In genomic region chr16:1973461-1974156, GRCh38 we compare ENCODE assay signal across 16 cellular contexts. TPM values are rescaled to one million over a fixed set of nuclear protein-coding genes. Genes with fewer than 3 reads are reported as not detected.
DNase-seq lines count a peak whose midpoint lies in the region; ATAC-seq and TF ChIP-seq lines count a peak whose summit lies in the region.
"Had no signal": no experiment of that assay in that cellular context is flagged by ENCODE, and none has a peak within 500 bp of the region (broad histone marks: within the 10 kb centered on the region; RNA-seq: fewer than 3 reads in every experiment).

No MANE protein-coding gene starts in this region.

- H3K27ac ChIP-seq in CD8-positive, alpha-beta memory T cell (ENCODE audit: low read depth, low read length), result no peak overlapping the region
- H3K27ac ChIP-seq in naive thymus-derived CD4-positive, alpha-beta T cell (ENCODE audit: low read depth, low read length), result no peak overlapping the region
- H3K27ac ChIP-seq: epithelial cell of prostate, left lung, thyroid gland had no signal

- H3K36me3 Mint-ChIP-seq in CD8-positive, alpha-beta memory T cell, result peaks cover 0 to 56% (median 2%) of the 10 kb centered on the region in 3 donors
- peaks cover 57% of the 10 kb centered on the region for H3K36me3 Mint-ChIP-seq in activated T-helper 17 cell treated with anti-CD3 and anti-CD28 coated beads, Interleukin-2, amount 50 U/mL, for 72 hours (ENCODE audit: low read depth)
- peaks cover 0 to 22% (median 7%) of the 10 kb centered on the region in 5 donors for H3K36me3 Mint-ChIP-seq in naive thymus-derived CD4-positive, alpha-beta T cell

- peaks cover 0 to 5% of the 10 kb centered on the region in 2 donors for H3K27me3 Mint-ChIP-seq in CD8-positive, alpha-beta memory T cell
- no peaks in the 10 kb centered on the region for H3K27me3 Mint-ChIP-seq in activated T-helper 17 cell treated with anti-CD3 and anti-CD28 coated beads, Interleukin-2, amount 50 U/mL, for 72 hours
- H3K27me3 Mint-ChIP-seq in naive thymus-derived CD4-positive, alpha-beta T cell, result peaks cover 0 to 4% (median 0%) of the 10 kb centered on the region in 5 donors

- H3K36me3 ChIP-seq in CD8-positive, alpha-beta memory T cell (ENCODE audit: insufficient read depth, low read length), result peaks cover 20% of the 10 kb centered on the region
- peaks cover 0 to 53% (median 0%) of the 10 kb centered on the region in 3 experiments for H3K36me3 ChIP-seq in naive thymus-derived CD4-positive, alpha-beta T cell (ENCODE audit: control insufficient read depth in 2 of 3, insufficient read depth in 3 of 3, low read length in 3 of 3)

- H3K27ac Mint-ChIP-seq in CD8-positive, alpha-beta memory T cell, result no peak overlapping the region
- no peak overlapping the region for H3K27ac Mint-ChIP-seq in activated T-helper 17 cell treated with anti-CD3 and anti-CD28 coated beads, Interleukin-2, amount 50 U/mL, for 72 hours
- H3K27ac Mint-ChIP-seq in naive thymus-derived CD4-positive, alpha-beta T cell, result no peak overlapping the region

- H3K4me1 Mint-ChIP-seq in CD8-positive, alpha-beta memory T cell, result peaks cover 17 to 20% (median 19%) of the 10 kb centered on the region in 3 donors
- peaks cover 17% of the 10 kb centered on the region for H3K4me1 Mint-ChIP-seq in activated T-helper 17 cell treated with anti-CD3 and anti-CD28 coated beads, Interleukin-2, amount 50 U/mL, for 72 hours
- H3K4me1 Mint-ChIP-seq in naive thymus-derived CD4-positive, alpha-beta T cell, result peaks cover 16 to 27% (median 20%) of the 10 kb centered on the region in 7 donors

- peaks cover 0 to 5% (median 0%) of the 10 kb centered on the region in 5 donors for H3K9me3 Mint-ChIP-seq in CD8-positive, alpha-beta memory T cell
- H3K9me3 Mint-ChIP-seq in activated T-helper 17 cell treated with anti-CD3 and anti-CD28 coated beads, Interleukin-2, amount 50 U/mL, for 72 hours, result no peaks in the 10 kb centered on the region
- peaks cover 0 to 3% (median 0%) of the 10 kb centered on the region in 11 donors for H3K9me3 Mint-ChIP-seq in naive thymus-derived CD4-positive, alpha-beta T cell
- H3K9me3 Mint-ChIP-seq: nephron progenitor cell had no signal

- no peak overlapping the region for H3K4me3 ChIP-seq in CD8-positive, alpha-beta memory T cell (ENCODE audit: low read length)
- H3K4me3 ChIP-seq in HFF-Myc (replicated peaks; ENCODE audit: low read depth, low read length), result peak overlapping the region; percentile 95
- no peak overlapping the region for H3K4me3 ChIP-seq in naive thymus-derived CD4-positive, alpha-beta T cell (ENCODE audit: low read length)

- no peaks in the 10 kb centered on the region for H3K27me3 ChIP-seq in CD8-positive, alpha-beta memory T cell (ENCODE audit: insufficient read depth, low read length, poor library complexity, severe bottlenecking)
- no peaks in the 10 kb centered on the region for H3K27me3 ChIP-seq in naive thymus-derived CD4-positive, alpha-beta T cell (ENCODE audit: control insufficient read depth in 2 of 2, insufficient read depth in 2 of 2, low read length in 2 of 2)

- intact Hi-C loops in naive thymus-derived CD4-positive, alpha-beta T cell (cut with micrococcal nuclease), result loop anchor here in 1 of 2 donors (5.0 kb wide), 1 partner anchor 249 kb away; the partner anchor contains the start of gene E4F1

- POLR2A ChIA-PET in CD8-positive, alpha-beta memory T cell (lab: Charles Lee), result interaction anchor here (0.6 to 1.2 kb wide), 2 partner anchors 9 to 13 kb away, joined by 3 to 6 read pairs; partner anchors contain the start of gene RPS2
- POLR2A ChIA-PET in naive thymus-derived CD4-positive, alpha-beta T cell (lab: Charles Lee), result interaction anchor here (1.6 kb wide), 1 partner anchor 9 kb away, joined by 6 read pairs; the partner anchor contains the start of gene RPS2

- H3K4me3 Mint-ChIP-seq in CD8-positive, alpha-beta memory T cell, result peak overlapping the region in 5 of 7 donors; percentile 12 to 93 (median 52)
- peak overlapping the region; percentile 100 for H3K4me3 Mint-ChIP-seq in activated T-helper 17 cell treated with anti-CD3 and anti-CD28 coated beads, Interleukin-2, amount 50 U/mL, for 72 hours
- peak overlapping the region in 6 of 10 donors; percentile 13 to 95 (median 63) for H3K4me3 Mint-ChIP-seq in naive thymus-derived CD4-positive, alpha-beta T cell

- ATAC-seq in activated T-helper 17 cell treated with anti-CD3 and anti-CD28 coated beads, Interleukin-2, amount 50 U/mL, for 72 hours (replicated peaks), result no peak
- no peak for ATAC-seq in naive thymus-derived CD4-positive, alpha-beta T cell
- no peak for ATAC-seq in HG02623 (IDR thresholded peaks at IDR 0.05; ENCODE audit: unreplicated experiment)
- no peak for ATAC-seq in HG03432 (IDR thresholded peaks at IDR 0.05; ENCODE audit: unreplicated experiment)
- no peak for ATAC-seq in HG03045 (IDR thresholded peaks at IDR 0.05; ENCODE audit: unreplicated experiment)
- ATAC-seq: left lung had no signal

- no peak for DNase-seq in CD8-positive, alpha-beta memory T cell
- DNase-seq in HFF-Myc (ENCODE audit: extremely low read depth, low read depth), result no peak
- no peak for DNase-seq in naive thymus-derived CD4-positive, alpha-beta T cell
- DNase-seq: activated gamma-delta T cell treated with Interleukin-2 at 50 U/mL for 16 hours, caudate nucleus, NCI-H1436 treated with DMSO at 0.1 percent for 48 hours, nephron progenitor cell, SIG-M5, thyroid gland had no signal

- no peaks in the 10 kb centered on the region for H3K9me3 ChIP-seq in CD8-positive, alpha-beta memory T cell (ENCODE audit: low read length)
- H3K9me3 ChIP-seq in naive thymus-derived CD4-positive, alpha-beta T cell (ENCODE audit: control insufficient read depth in 2 of 3, low read length in 3 of 3), result no peaks in the 10 kb centered on the region
- H3K9me3 ChIP-seq: left lung, thyroid gland had no signal

- no peak for TF ChIP-seq CTCF in HFF-Myc (IDR thresholded peaks at IDR 0.05; ENCODE audit: low read depth, low read length, missing control alignments)

- peaks cover 17% of the 10 kb centered on the region for H3K4me1 ChIP-seq in CD8-positive, alpha-beta memory T cell (ENCODE audit: insufficient read depth, low read length)
- H3K4me1 ChIP-seq in naive thymus-derived CD4-positive, alpha-beta T cell (ENCODE audit: control insufficient read depth in 2 of 2, insufficient read depth in 2 of 2, low read length in 2 of 2), result peaks cover 7 to 18% of the 10 kb centered on the region in 2 donors

- CTCF ChIA-PET in CD8-positive, alpha-beta memory T cell (lab: Charles Lee), result interaction anchor here (0.7 to 1.0 kb wide), 2 partner anchors 13 to 31 kb away, joined by 3 read pairs; no protein-coding TSS in a partner anchor
- CTCF ChIA-PET in naive thymus-derived CD4-positive, alpha-beta T cell (lab: Charles Lee), result no interaction called here

RNA-seq across cellular contexts. Expression of gene TBL3, which starts 1.8 kb away (rescaled TPM):
- 10 to 100 TPM; 74.6 to 78.0 TPM for total RNA-seq in CD8-positive, alpha-beta memory T cell
- polyA plus RNA-seq in CD8-positive, alpha-beta memory T cell, result 62.9 TPM
- 10 to 100 TPM; 23.0 to 37.3 TPM for total RNA-seq in activated T-helper 17 cell treated with anti-CD3 and anti-CD28 coated beads, Interleukin-2, amount 50 U/mL, for 72 hours
- total RNA-seq in naive thymus-derived CD4-positive, alpha-beta T cell, result 10 to 100 TPM; 17.2 to 45.2 (median 27.6) TPM
- polyA plus RNA-seq in naive thymus-derived CD4-positive, alpha-beta T cell, result 10 to 100 TPM; 59.4 to 89.8 TPM

RNA-seq across cellular contexts. Expression of gene RNF151, which starts 7.0 kb away (rescaled TPM):
- not detected for total RNA-seq in CD8-positive, alpha-beta memory T cell
- polyA plus RNA-seq in CD8-positive, alpha-beta memory T cell, result not detected
- under 1 TPM in 1 of 2 donors, not detected in 1; 0.32 TPM for total RNA-seq in activated T-helper 17 cell treated with anti-CD3 and anti-CD28 coated beads, Interleukin-2, amount 50 U/mL, for 72 hours
- total RNA-seq in naive thymus-derived CD4-positive, alpha-beta T cell, result under 1 TPM in 1 of 5 experiments, not detected in 4; 0.51 TPM
- not detected for polyA plus RNA-seq in naive thymus-derived CD4-positive, alpha-beta T cell
- total RNA-seq: left lung, skeletal muscle tissue, thyroid gland had no signal

RNA-seq across cellular contexts. Expression of gene NOXO1, which starts 7.7 kb away (rescaled TPM):
- total RNA-seq in CD8-positive, alpha-beta memory T cell, result under 1 TPM; 0.47 to 0.48 TPM
- polyA plus RNA-seq in CD8-positive, alpha-beta memory T cell, result not detected
- 1 to 10 TPM in 1 of 2 donors, not detected in 1; 1.0 TPM for total RNA-seq in activated T-helper 17 cell treated with anti-CD3 and anti-CD28 coated beads, Interleukin-2, amount 50 U/mL, for 72 hours
- 1 to 10 TPM in 1 of 5 experiments, under 1 TPM in 4; 0.24 to 1.3 (median 0.79) TPM for total RNA-seq in naive thymus-derived CD4-positive, alpha-beta T cell
- polyA plus RNA-seq in naive thymus-derived CD4-positive, alpha-beta T cell, result under 1 TPM; 0.17 to 0.29 TPM
- total RNA-seq: thyroid gland had no signal

RNA-seq across cellular contexts. Expression of gene RPS2, which starts 9.0 kb away (rescaled TPM):
- total RNA-seq in CD8-positive, alpha-beta memory T cell, result 1,000 to 10,000 TPM; 5,023 to 5,213 TPM
- polyA plus RNA-seq in CD8-positive, alpha-beta memory T cell, result 5,049 TPM
- total RNA-seq in activated T-helper 17 cell treated with anti-CD3 and anti-CD28 coated beads, Interleukin-2, amount 50 U/mL, for 72 hours, result 1,000 to 10,000 TPM; 4,570 to 4,579 TPM
- total RNA-seq in naive thymus-derived CD4-positive, alpha-beta T cell, result 1,000 to 10,000 TPM; 2,562 to 3,376 (median 2,918) TPM
- 1,000 to 10,000 TPM; 7,065 to 7,254 TPM for polyA plus RNA-seq in naive thymus-derived CD4-positive, alpha-beta T cell

RNA-seq across cellular contexts. Expression of gene GFER, which starts 10.4 kb away (rescaled TPM):
- 10 to 100 TPM; 41.7 to 50.1 TPM for total RNA-seq in CD8-positive, alpha-beta memory T cell
- polyA plus RNA-seq in CD8-positive, alpha-beta memory T cell, result 38.4 TPM
- total RNA-seq in activated T-helper 17 cell treated with anti-CD3 and anti-CD28 coated beads, Interleukin-2, amount 50 U/mL, for 72 hours, result 10 to 100 TPM; 12.4 to 28.5 TPM
- total RNA-seq in naive thymus-derived CD4-positive, alpha-beta T cell, result 10 to 100 TPM; 14.0 to 28.2 (median 18.1) TPM
- 10 to 100 TPM; 19.6 to 30.8 TPM for polyA plus RNA-seq in naive thymus-derived CD4-positive, alpha-beta T cell
